Comparison of ENCODE assay signal across 18 cellular contexts in genomic region chr16:88896238-88897065, GRCh38. TPM values are rescaled to one million over a fixed set of nuclear protein-coding genes. Genes with fewer than 3 reads are reported as not detected.
DNase-seq lines count a peak whose midpoint lies in the region; ATAC-seq, FAIRE-seq and TF ChIP-seq lines count a peak whose summit lies in the region.
"Had no signal": no experiment of that assay in that cellular context is flagged by ENCODE, and none has a peak within 500 bp of the region (broad histone marks: within the 10 kb centered on the region; RNA-seq: fewer than 3 reads in every experiment).

No MANE protein-coding gene starts in this region.

- no peaks in the 10 kb centered on the region for H3K27me3 Mint-ChIP-seq in stimulated activated memory B cell treated with anti-CD40 and anti-IgM and Interleukin-4, amounts not matched to agents 10 μg/mL and 1 μg/mL and 100 μg/mL, for 72 hours
- peaks cover 5% of the 10 kb centered on the region for H3K27me3 Mint-ChIP-seq in GM23338 (ENCODE audit: insufficient read depth, low read depth, poor library complexity)
- H3K27me3 Mint-ChIP-seq: CD4-positive, alpha-beta memory T cell had no signal

- H3K4me3 Mint-ChIP-seq in stimulated activated memory B cell treated with anti-CD40 and anti-IgM and Interleukin-4, amounts not matched to agents 10 μg/mL and 1 μg/mL and 100 μg/mL, for 72 hours, result no peak overlapping the region
- H3K4me3 Mint-ChIP-seq in GM23338, result no peak overlapping the region
- H3K4me3 Mint-ChIP-seq: CD4-positive, alpha-beta memory T cell had no signal

- no peak for TF ChIP-seq RAD21 in K562 (CRISPR knock-in tag; conservative IDR thresholded peaks at IDR 0.05 in 1 of 2, IDR thresholded peaks at IDR 0.05 in 1 of 2)

- H3K27ac Mint-ChIP-seq in stimulated activated memory B cell treated with anti-CD40 and anti-IgM and Interleukin-4, amounts not matched to agents 10 μg/mL and 1 μg/mL and 100 μg/mL, for 72 hours, result peak overlapping the region; percentile 69
- no peak overlapping the region for H3K27ac Mint-ChIP-seq in GM23338
- H3K27ac Mint-ChIP-seq: CD4-positive, alpha-beta memory T cell had no signal

- peaks cover 24% of the 10 kb centered on the region for H3K36me3 Mint-ChIP-seq in stimulated activated memory B cell treated with anti-CD40 and anti-IgM and Interleukin-4, amounts not matched to agents 10 μg/mL and 1 μg/mL and 100 μg/mL, for 72 hours
- H3K36me3 Mint-ChIP-seq in GM23338 (ENCODE audit: low read depth), result no peaks in the 10 kb centered on the region
- H3K36me3 Mint-ChIP-seq: CD4-positive, alpha-beta memory T cell had no signal

- TF ChIP-seq EP300 in K562 (IDR thresholded peaks at IDR 0.05; ENCODE audit: low read length), result no peak

- H2AK5ac ChIP-seq in neuronal stem cell (ENCODE audit: low read depth, low read length), result peak overlapping the region; percentile 1

- peak overlapping the region; percentile 47 for H3K14ac ChIP-seq in neuronal stem cell (ENCODE audit: low read length)

- H4K8ac ChIP-seq in neuronal stem cell (ENCODE audit: low read depth, low read length), result peak overlapping the region; percentile 43

- ATAC-seq in Right ventricle myocardium superior (ENCODE audit: poor library complexity), result peak; percentile 29
- no peak; the same call in 2 of the 3 replicates for ATAC-seq in K562
- ATAC-seq in stimulated activated memory B cell treated with anti-CD40 and anti-IgM and Interleukin-4, amounts not matched to agents 10 μg/mL and 1 μg/mL and 100 μg/mL, for 72 hours, result no peak
- no peak for ATAC-seq in HG03159 (IDR thresholded peaks at IDR 0.05; ENCODE audit: unreplicated experiment)
- ATAC-seq in HG02798 (IDR thresholded peaks at IDR 0.05; ENCODE audit: poor library complexity, unreplicated experiment), result no peak
- no peak for ATAC-seq in GM23338

- H2BK120ac ChIP-seq in neuronal stem cell (ENCODE audit: low read depth, low read length), result no peak overlapping the region

- H3K18ac ChIP-seq in neuronal stem cell (ENCODE audit: low read length), result no peak overlapping the region

- no peak; the same call in 1 of the 2 replicates for TF ChIP-seq POLR2A in K562 (conservative IDR thresholded peaks at IDR 0.05)

- DNase-seq in Right ventricle myocardium superior (no peak), cardiac septum (ENCODE audit: low spot score) (no peak), K562 (ENCODE audit: extremely low read depth in 1 of 4, low spot score in 3 of 4) (no peak), neuronal stem cell (ENCODE audit: low spot score) (no peak), GM23338 (ENCODE audit: low spot score) (no peak)
- DNase-seq: AML-193; CD4-positive, alpha-beta memory T cell; DMS79; GM23248; IMR-90 had no signal

- FAIRE-seq in K562 (lab: Jason Lieb, UNC), result no peak
- FAIRE-seq: G401.6, GM12891 had no signal

- H3K36me3 ChIP-seq in K562 (ENCODE audit: control insufficient read depth, insufficient read depth, low read length), result peaks cover 91% of the 10 kb centered on the region
- no peaks in the 10 kb centered on the region for H3K36me3 ChIP-seq in neuronal stem cell (replicated peaks in 1 of 2; ENCODE audit: control insufficient read depth in 2 of 2, insufficient read depth in 2 of 2, low read length in 2 of 2)
- no peaks in the 10 kb centered on the region for H3K36me3 ChIP-seq in GM23338 (ENCODE audit: insufficient read depth)
- H3K36me3 ChIP-seq: HAP-1 had no signal

- peaks cover 0 to 47% of the 10 kb centered on the region in 2 experiments; a peak in 2 of 5 replicates for H3K4me1 ChIP-seq in K562 (replicated peaks in 1 of 2; ENCODE audit: control insufficient read depth in 2 of 2, insufficient read depth in 2 of 2, low read length in 2 of 2)
- H3K4me1 ChIP-seq in neuronal stem cell (ENCODE audit: control insufficient read depth in 2 of 2, insufficient read depth in 1 of 2, low read depth in 1 of 2, low read length in 2 of 2), result no peaks in the 10 kb centered on the region
- H3K4me1 ChIP-seq in GM23338 (ENCODE audit: insufficient read depth), result no peaks in the 10 kb centered on the region
- H3K4me1 ChIP-seq: HAP-1 had no signal

- no TSS peak for BruUV-seq in K562 (replicated peaks; lab: Mats Ljungman, UMichigan)

- peaks cover 6% of the 10 kb centered on the region for H3K9me3 ChIP-seq in K562 (replicated peaks; ENCODE audit: control insufficient read depth, insufficient read depth, low read depth, low read length)
- H3K9me3 ChIP-seq in neuronal stem cell (replicated peaks in 1 of 2; ENCODE audit: control insufficient read depth in 2 of 2, insufficient read depth in 1 of 2, low read depth in 1 of 2, low read length in 2 of 2), result no peaks in the 10 kb centered on the region
- H3K9me3 ChIP-seq: HAP-1 had no signal

- CTCF ChIA-PET in K562 (lab: Yijun Ruan, JAX; ENCODE audit: low intra/inter-chr PET ratio), result no interaction called here

- H4K91ac ChIP-seq in neuronal stem cell (ENCODE audit: low read depth, low read length, poor library complexity), result no peak overlapping the region

- no peaks in the 10 kb centered on the region for H4K20me1 ChIP-seq in K562 (replicated peaks; ENCODE audit: control insufficient read depth, insufficient read depth, low read length)
- no peaks in the 10 kb centered on the region for H4K20me1 ChIP-seq in GM23338 (replicated peaks; ENCODE audit: insufficient read depth)

- peak overlapping the region; percentile 68 for H3K23ac ChIP-seq in neuronal stem cell (ENCODE audit: low read depth, low read length, poor library complexity)

- peaks cover 16% of the 10 kb centered on the region for H3K4me1 Mint-ChIP-seq in stimulated activated memory B cell treated with anti-CD40 and anti-IgM and Interleukin-4, amounts not matched to agents 10 μg/mL and 1 μg/mL and 100 μg/mL, for 72 hours
- no peaks in the 10 kb centered on the region for H3K4me1 Mint-ChIP-seq in GM23338
- H3K4me1 Mint-ChIP-seq: CD4-positive, alpha-beta memory T cell had no signal

- H2BK5ac ChIP-seq in neuronal stem cell (ENCODE audit: low read length), result peak overlapping the region; percentile 24

- H3K4me2 ChIP-seq in K562 (ENCODE audit: insufficient read depth, low read length) (no peak overlapping the region), neuronal stem cell (ENCODE audit: insufficient read depth, low read length, poor library complexity, severe bottlenecking) (no peak overlapping the region), GM23338 (no peak overlapping the region)

- H3K9ac ChIP-seq in K562 (ENCODE audit: insufficient read depth in 1 of 2, low read depth in 2 of 2, low read length in 2 of 2) (no peak overlapping the region; a peak in 1 of 4 replicates), neuronal stem cell (ENCODE audit: low read depth, low read length, poor library complexity) (no peak overlapping the region)
- H3K9ac ChIP-seq: GM23248 had no signal

- WGBS in K562 (ENCODE audit: insufficient coverage, low coverage, missing lambda C conversion rate), result 94% methylated on average over 38 of the region's 57 CpGs
- no CpG with 5 or more reads among the region's 57 CpGs for WGBS in neuronal stem cell (ENCODE audit: extremely low coverage in 2 of 2, insufficient read length in 2 of 2, insufficient replicate concordance in 1 of 2), 2 donors

- no peak overlapping the region for H2BK15ac ChIP-seq in neuronal stem cell (ENCODE audit: low read length)

- POLR2A ChIA-PET in K562 (lab: Yijun Ruan, JAX), result no interaction called here

- H3K79me2 ChIP-seq in K562 (ENCODE audit: control insufficient read depth, insufficient read depth, low read length) (peaks cover 32% of the 10 kb centered on the region), GM23338 (replicated peaks; ENCODE audit: insufficient read depth) (no peaks in the 10 kb centered on the region)

- H3K9me1 ChIP-seq in K562 (ENCODE audit: control insufficient read depth, insufficient read depth, low read length), result no peaks in the 10 kb centered on the region

- in situ Hi-C loops in K562 (cut with MboI), result no loop called here

- H3K4ac ChIP-seq in neuronal stem cell (ENCODE audit: low read length), result no peak overlapping the region

- H3K9me2 ChIP-seq in GM23338 (ENCODE audit: insufficient read depth), result no peaks in the 10 kb centered on the region

- no peaks in the 10 kb centered on the region for H3K9me3 Mint-ChIP-seq in stimulated activated memory B cell treated with anti-CD40 and anti-IgM and Interleukin-4, amounts not matched to agents 10 μg/mL and 1 μg/mL and 100 μg/mL, for 72 hours
- no peaks in the 10 kb centered on the region for H3K9me3 Mint-ChIP-seq in GM23338
- H3K9me3 Mint-ChIP-seq: CD4-positive, alpha-beta memory T cell had no signal

- H3K4me3 ChIP-seq in K562, result no peak overlapping the region
- no peak overlapping the region for H3K4me3 ChIP-seq in neuronal stem cell (ENCODE audit: low read length in 2 of 2)
- H3K4me3 ChIP-seq in GM23338, result no peak overlapping the region
- H3K4me3 ChIP-seq: GM23248, HAP-1 had no signal

- no peak overlapping the region for H3K27ac ChIP-seq in K562 (ENCODE audit: extremely low read depth, low read depth, low read length)
- no peak overlapping the region for H3K27ac ChIP-seq in neuronal stem cell (replicated peaks; ENCODE audit: low read length)
- no peak overlapping the region for H3K27ac ChIP-seq in GM23338 (ENCODE audit: low read depth)
- H3K27ac ChIP-seq: 22Rv1, C4-2B, GM23248 had no signal

- H2AFZ ChIP-seq in K562 (ENCODE audit: low read depth, low read length) (no peak overlapping the region), neuronal stem cell (ENCODE audit: low read length) (no peak overlapping the region), GM23338 (no peak overlapping the region)
- H2AFZ ChIP-seq: GM23248 had no signal

- H2BK12ac ChIP-seq in neuronal stem cell (ENCODE audit: low read length), result no peak overlapping the region

- peaks cover 2% of the 10 kb centered on the region for H3K79me1 ChIP-seq in neuronal stem cell (ENCODE audit: low read depth, low read length)

- H3F3A ChIP-seq in GM23338 (replicated peaks; ENCODE audit: low read depth), result no peaks in the 10 kb centered on the region

- TF ChIP-seq CTCF in K562 (IDR thresholded peaks at IDR 0.05 in 2 of 3, conservative IDR thresholded peaks at IDR 0.05 in 1 of 3; ENCODE audit: insufficient read depth in 2 of 3, low read depth in 1 of 3, low read length in 3 of 3) (no peak), GM23338 (conservative IDR thresholded peaks at IDR 0.05; ENCODE audit: low read depth in 2 of 2) (no peak)

- H3K27me3 ChIP-seq in K562 (ENCODE audit: control insufficient read depth in 2 of 2, insufficient read depth in 2 of 2, low read length in 2 of 2) (no peaks in the 10 kb centered on the region), neuronal stem cell (ENCODE audit: control insufficient read depth in 3 of 3, insufficient read depth in 3 of 3, low read depth in 1 of 3, low read length in 3 of 3) (peaks cover 0 to 37% (median 0%) of the 10 kb centered on the region in 3 experiments), GM23338 (ENCODE audit: insufficient read depth) (no peaks in the 10 kb centered on the region)

- intact Hi-C loops in Right ventricle myocardium superior (cut with DNase I), result no loop called here
- intact Hi-C loops in cardiac septum (cut with DNase I), result no loop called here
- intact Hi-C loops in K562 (cut with micrococcal nuclease), result no loop called here

RNA-seq across cellular contexts. Expression of gene PABPN1L, which starts 30.0 kb away (rescaled TPM):
- not detected for total RNA-seq in Right ventricle myocardium superior
- not detected for total RNA-seq in cardiac septum
- 0.46 and 2.2 TPM in 2 replicates for total RNA-seq in K562 (2011; cell fraction: chromatin; rRNA removed; ENCODE audit: low replicate concordance)
- total RNA-seq in K562 (2011; cell fraction: nucleolus; rRNA removed), result 0.26 and 0.50 TPM in 2 replicates
- total RNA-seq in K562 (2011; cell fraction: nucleoplasm; rRNA removed), result 0.29 and 0.99 TPM in 2 replicates
- 0.32 TPM in 1 of 2 replicates, not detected in the other for total RNA-seq in K562 (2014; rRNA removed)
- not detected in 2 replicates for total RNA-seq in K562 (2014; rRNA removed; fragmentation: Illumina TruSeq; extraction: Trizol)
- 0.19 TPM in 1 of 2 replicates, not detected in the other for total RNA-seq in K562 (2015; rRNA removed; fragmentation: Illumina TruSeq; extraction: Trizol)
- total RNA-seq in K562 (2021), result 0.29 TPM in 1 of 2 replicates, not detected in the other
- polyA plus RNA-seq in K562 (2011; rRNA removed), result not detected in 2 replicates
- not detected in 2 replicates for polyA plus RNA-seq in K562 (2011; cell fraction: cytosol; rRNA removed)
- polyA plus RNA-seq in K562 (2011; cell fraction: nucleus; rRNA removed), result 0.55 and 0.58 TPM in 2 replicates
- polyA plus RNA-seq in K562 (2012), result 0.29 and 0.71 TPM in 2 replicates
- not detected in 2 replicates for polyA plus RNA-seq in K562 (2014; fragmentation: Illumina TruSeq; extraction: Trizol)
- polyA plus RNA-seq in K562 (2014; fragmentation: Nextera tagmentation; extraction: Ambion mirVana), result not detected
- polyA plus RNA-seq in K562 (2014; rRNA removed), result 0.11 TPM in 1 of 2 replicates, not detected in the other
- polyA minus RNA-seq in K562 (2011; rRNA and poly(A)+ RNA removed), result not detected in 2 replicates
- polyA minus RNA-seq in K562 (2011; cell fraction: cytosol; rRNA and poly(A)+ RNA removed), result not detected in 2 replicates
- not detected in 2 replicates for polyA minus RNA-seq in K562 (2011; cell fraction: nucleus; rRNA and poly(A)+ RNA removed)
- not detected for polyA plus RNA-seq in neuronal stem cell (2013, experiment 1 of 2)
- not detected for polyA plus RNA-seq in neuronal stem cell (2013, experiment 2 of 2)
- total RNA-seq in GM23338 (2014; rRNA removed; shearing (Covaris generic)), result not detected in 2 replicates
- polyA plus RNA-seq in GM23338 (2016; fragmentation: Nextera tagmentation; extraction: Ambion mirVana), result not detected in 2 replicates
- total RNA-seq: CD4-positive, alpha-beta memory T cell; GM23248; IMR-90 had no signal
- polyA plus RNA-seq: CD4-positive, alpha-beta memory T cell; GM23248; IMR-90 had no signal

RNA-seq across cellular contexts. Expression of gene TRAPPC2L, which starts 39.5 kb away (rescaled TPM):
- total RNA-seq in Right ventricle myocardium superior (53.0 TPM), cardiac septum (42.3 TPM), K562 (2014; rRNA removed) (60.4 and 77.5 TPM in 2 replicates), K562 (2014; rRNA removed; fragmentation: Illumina TruSeq; extraction: Trizol) (92.6 and 126 TPM in 2 replicates), K562 (2015; rRNA removed; fragmentation: Illumina TruSeq; extraction: Trizol) (61.1 and 69.1 TPM in 2 replicates), K562 (2021) (89.1 and 92.6 TPM in 2 replicates)
- total RNA-seq in K562 (2011; cell fraction: chromatin; rRNA removed; ENCODE audit: low replicate concordance), result 43.1 and 83.7 TPM in 2 replicates
- 64.3 and 69.7 TPM in 2 replicates for total RNA-seq in K562 (2011; cell fraction: nucleolus; rRNA removed)
- total RNA-seq in K562 (2011; cell fraction: nucleoplasm; rRNA removed), result 53.0 and 53.7 TPM in 2 replicates
- polyA plus RNA-seq in K562 (2011; rRNA removed) (124 and 163 TPM in 2 replicates), K562 (2014; fragmentation: Illumina TruSeq; extraction: Trizol) (97.5 and 104 TPM in 2 replicates), K562 (2014; fragmentation: Nextera tagmentation; extraction: Ambion mirVana) (100 to 1,000 TPM; 345 to 398 TPM), K562 (2014; rRNA removed) (92.4 and 99.1 TPM in 2 replicates), GM23338 (2016; fragmentation: Nextera tagmentation; extraction: Ambion mirVana) (167 and 171 TPM in 2 replicates)
- polyA plus RNA-seq in K562 (2011; cell fraction: cytosol; rRNA removed), result 94.2 and 150 TPM in 2 replicates
- polyA plus RNA-seq in K562 (2011; cell fraction: nucleus; rRNA removed), result 96.2 and 120 TPM in 2 replicates
- 69.9 and 168 TPM in 2 replicates for polyA plus RNA-seq in K562 (2012)
- 28.3 and 55.3 TPM in 2 replicates for polyA minus RNA-seq in K562 (2011; rRNA and poly(A)+ RNA removed)
- 24.9 and 30.9 TPM in 2 replicates for polyA minus RNA-seq in K562 (2011; cell fraction: cytosol; rRNA and poly(A)+ RNA removed)
- polyA minus RNA-seq in K562 (2011; cell fraction: nucleus; rRNA and poly(A)+ RNA removed), result 30.4 and 33.3 TPM in 2 replicates
- 57.0 TPM for polyA plus RNA-seq in neuronal stem cell (2013, experiment 1 of 2)
- 58.2 TPM for polyA plus RNA-seq in neuronal stem cell (2013, experiment 2 of 2)
- 59.3 and 68.8 TPM in 2 replicates for total RNA-seq in GM23338 (2014; rRNA removed; shearing (Covaris generic))

RNA-seq across cellular contexts. Expression of gene GALNS, which starts 39.7 kb away (rescaled TPM):
- 15.9 TPM for total RNA-seq in Right ventricle myocardium superior
- total RNA-seq in cardiac septum, result 18.0 TPM
- 69.8 and 180 TPM in 2 replicates for total RNA-seq in K562 (2011; cell fraction: chromatin; rRNA removed; ENCODE audit: low replicate concordance)
- total RNA-seq in K562 (2011; cell fraction: nucleolus; rRNA removed), result 70.5 and 71.6 TPM in 2 replicates
- total RNA-seq in K562 (2011; cell fraction: nucleoplasm; rRNA removed), result 50.8 and 56.2 TPM in 2 replicates
- 3.4 and 5.4 TPM in 2 replicates for total RNA-seq in K562 (2014; rRNA removed)
- 2.4 and 4.1 TPM in 2 replicates for total RNA-seq in K562 (2014; rRNA removed; fragmentation: Illumina TruSeq; extraction: Trizol)
- 5.6 and 5.9 TPM in 2 replicates for total RNA-seq in K562 (2015; rRNA removed; fragmentation: Illumina TruSeq; extraction: Trizol)
- total RNA-seq in K562 (2021), result 12.3 and 13.2 TPM in 2 replicates
- 3.9 and 4.3 TPM in 2 replicates for polyA plus RNA-seq in K562 (2011; rRNA removed)
- 3.9 and 9.1 TPM in 2 replicates for polyA plus RNA-seq in K562 (2011; cell fraction: cytosol; rRNA removed)
- 20.2 and 34.5 TPM in 2 replicates for polyA plus RNA-seq in K562 (2011; cell fraction: nucleus; rRNA removed)
- 11.1 and 16.0 TPM in 2 replicates for polyA plus RNA-seq in K562 (2012)
- polyA plus RNA-seq in K562 (2014; fragmentation: Illumina TruSeq; extraction: Trizol), result 6.0 and 7.0 TPM in 2 replicates
- polyA plus RNA-seq in K562 (2014; fragmentation: Nextera tagmentation; extraction: Ambion mirVana), result under 1 TPM; 0.38 to 0.63 TPM
- 6.7 and 8.6 TPM in 2 replicates for polyA plus RNA-seq in K562 (2014; rRNA removed)
- polyA minus RNA-seq in K562 (2011; rRNA and poly(A)+ RNA removed), result 1.9 and 3.7 TPM in 2 replicates
- polyA minus RNA-seq in K562 (2011; cell fraction: cytosol; rRNA and poly(A)+ RNA removed), result 3.2 and 3.3 TPM in 2 replicates
- 7.0 and 7.8 TPM in 2 replicates for polyA minus RNA-seq in K562 (2011; cell fraction: nucleus; rRNA and poly(A)+ RNA removed)
- polyA plus RNA-seq in neuronal stem cell (2013, experiment 1 of 2), result 9.6 TPM
- polyA plus RNA-seq in neuronal stem cell (2013, experiment 2 of 2), result 9.1 TPM
- total RNA-seq in GM23338 (2014; rRNA removed; shearing (Covaris generic)), result 16.4 and 18.8 TPM in 2 replicates
- 9.7 TPM in 2 replicates for polyA plus RNA-seq in GM23338 (2016; fragmentation: Nextera tagmentation; extraction: Ambion mirVana)
